8 cellular contexts compared by ENCODE assay signal in genomic region chr1:172449585-172450523, GRCh38. TPM values are rescaled to one million over a fixed set of nuclear protein-coding genes. Genes with fewer than 3 reads are reported as not detected.
DNase-seq lines count a peak whose midpoint lies in the region; ATAC-seq and TF ChIP-seq lines count a peak whose summit lies in the region.

No MANE protein-coding gene starts in this region.

- no peaks in the 10 kb centered on the region for H3K36me3 Mint-ChIP-seq in stimulated activated naive B cell treated with anti-CD40 and anti-IgM and Interleukin-4, amounts not matched to agents 10 μg/mL and 1 μg/mL and 100 μg/mL, for 72 hours

- H3K4me2 ChIP-seq in SK-N-SH = no peak overlapping the region

- H3K9me2 ChIP-seq in SK-N-SH = no peaks in the 10 kb centered on the region

- H3K9me3 Mint-ChIP-seq in stimulated activated naive B cell treated with anti-CD40 and anti-IgM and Interleukin-4, amounts not matched to agents 10 μg/mL and 1 μg/mL and 100 μg/mL, for 72 hours = no peaks in the 10 kb centered on the region

- TF ChIP-seq CTCF in SK-N-SH (IDR thresholded peaks at IDR 0.05) = peak; percentile 72

- no peak overlapping the region for H3K27ac Mint-ChIP-seq in stimulated activated naive B cell treated with anti-CD40 and anti-IgM and Interleukin-4, amounts not matched to agents 10 μg/mL and 1 μg/mL and 100 μg/mL, for 72 hours

- no peaks in the 10 kb centered on the region for H3K79me2 ChIP-seq in SK-N-SH (ENCODE audit: insufficient read depth)

- POLR2A ChIA-PET in SK-N-SH (lab: Yijun Ruan, JAX) = no interaction called here

- no peaks in the 10 kb centered on the region for H3K9me3 ChIP-seq in SK-N-SH

- WGBS in SK-N-SH (ENCODE audit: low lambda C conversion rate) = 65% methylated on average over 16 of the region's 18 CpGs

- peak overlapping the region; percentile 11 to 52 for H3K4me3 Mint-ChIP-seq in stimulated activated naive B cell treated with anti-CD40 and anti-IgM and Interleukin-4, amounts not matched to agents 10 μg/mL and 1 μg/mL and 100 μg/mL, for 72 hours

- no peaks in the 10 kb centered on the region for H3K27me3 ChIP-seq in SK-N-SH (ENCODE audit: insufficient read depth)

- H3K27me3 Mint-ChIP-seq in stimulated activated naive B cell treated with anti-CD40 and anti-IgM and Interleukin-4, amounts not matched to agents 10 μg/mL and 1 μg/mL and 100 μg/mL, for 72 hours = peaks cover 0 to 5% of the 10 kb centered on the region in 2 donors

- no peak overlapping the region for H3K27ac ChIP-seq in SK-N-SH (ENCODE audit: low read depth in 2 of 2, low read length in 1 of 2)

- ATAC-seq in GM21737 (IDR thresholded peaks at IDR 0.05; ENCODE audit: unreplicated experiment) = peak; percentile 81
- ATAC-seq in stimulated activated naive B cell treated with anti-CD40 and anti-IgM and Interleukin-4, amounts not matched to agents 10 μg/mL and 1 μg/mL and 100 μg/mL, for 72 hours (replicated peaks) = peak; percentile 90 to 93

- no peaks in the 10 kb centered on the region for H4K20me1 ChIP-seq in SK-N-SH (ENCODE audit: insufficient read depth)

- no peak for TF ChIP-seq EP300 in SK-N-SH (IDR thresholded peaks at IDR 0.05; ENCODE audit: borderline replicate concordance in 1 of 2, low read depth in 1 of 2, low read length in 1 of 2)

- DNase-seq in stimulated activated CD4-positive, alpha-beta T cell treated with anti-CD3 and anti-CD28 coated beads, Interleukin-15, amount 100 ng/mL, for 24 hours = peak; percentile 39
- DNase-seq in stimulated activated CD4-positive, alpha-beta T cell treated with anti-CD3 and anti-CD28 coated beads, Interleukin-12 subunit alpha, Interleukin-12 subunit beta, amount 100 ng/mL, for 4 hours = no peak
- DNase-seq in LHCN-M2 (ENCODE audit: low read depth) = peak; percentile 68
- DNase-seq in SK-N-SH = peak; percentile 71
- peak; percentile 27 for DNase-seq in central memory CD4-positive, alpha-beta T cell
- DNase-seq in kidney glomerular epithelial cell (lab: John Stamatoyannopoulos, UW) = peak; percentile 83
- peak; percentile 17 for DNase-seq in stimulated activated naive B cell treated with anti-CD40 and anti-IgM and Interleukin-4, amounts not matched to agents 10 μg/mL and 1 μg/mL and 100 μg/mL, for 72 hours

- peaks cover 2 to 12% of the 10 kb centered on the region in 2 donors for H3K4me1 Mint-ChIP-seq in stimulated activated naive B cell treated with anti-CD40 and anti-IgM and Interleukin-4, amounts not matched to agents 10 μg/mL and 1 μg/mL and 100 μg/mL, for 72 hours

- no peak overlapping the region; a peak in 1 of 4 replicates for H3K4me3 ChIP-seq in SK-N-SH (ENCODE audit: low read depth in 2 of 2, low read length in 1 of 2)

- peak; percentile 89 for TF ChIP-seq RAD21 in SK-N-SH (IDR thresholded peaks at IDR 0.05; ENCODE audit: low read length)

- H3K9ac ChIP-seq in SK-N-SH = no peak overlapping the region

- H3K4me1 ChIP-seq in SK-N-SH (ENCODE audit: control insufficient read depth in 1 of 2, insufficient read depth in 2 of 2, low read depth in 1 of 2, low read length in 1 of 2) = peaks cover 0 to 12% of the 10 kb centered on the region in 2 experiments; a peak in 2 of 4 replicates

- CTCF ChIA-PET in SK-N-SH (lab: Yijun Ruan, JAX) = interaction anchor here (0.6 to 6.2 kb wide), 18 partner anchors 10 to 447 kb away, joined by 3 to 57 read pairs (median 3); no protein-coding TSS in a partner anchor

- no peaks in the 10 kb centered on the region for H3K36me3 ChIP-seq in SK-N-SH (replicated peaks in 1 of 2; ENCODE audit: control insufficient read depth in 1 of 2, insufficient read depth in 2 of 2, low read length in 1 of 2)

- peak overlapping the region; percentile 75 for H2AFZ ChIP-seq in SK-N-SH (ENCODE audit: low read depth)

- H3F3A ChIP-seq in SK-N-SH (replicated peaks; ENCODE audit: insufficient read depth) = no peaks in the 10 kb centered on the region

TF ChIP-seq in SK-N-SH, 30 proteins besides CTCF, POLR2A, EP300 and RAD21:
- peak; percentile 31; the same call in 1 of the 2 replicates for TF ChIP-seq TAF1 (IDR thresholded peaks at IDR 0.05; ENCODE audit: borderline replicate concordance, low read depth, low read length)
- TF ChIP-seq FOSL2 (IDR thresholded peaks at IDR 0.05; ENCODE audit: borderline replicate concordance, low read depth) = no peak
- peak; percentile 86 for TF ChIP-seq SMC3 (IDR thresholded peaks at IDR 0.05; ENCODE audit: low read depth, low read length)
TF ChIP-seq in SK-N-SH: peak in this region for 2.

RNA-seq across cellular contexts. Expression of gene PIGC, which starts 6.0 kb away (rescaled TPM):
- 16.5 and 25.0 TPM in 2 replicates for total RNA-seq in LHCN-M2 (2014; rRNA removed)
- polyA plus RNA-seq in LHCN-M2 (2012) = 15.5 TPM
- 20.6 and 31.4 TPM in 2 replicates for polyA plus RNA-seq in SK-N-SH (2012; rRNA removed)
- polyA plus RNA-seq in SK-N-SH (2012; cell fraction: cytosol; rRNA removed) = 26.9 and 28.5 TPM in 2 replicates
- 10.9 and 20.1 TPM in 2 replicates for polyA plus RNA-seq in SK-N-SH (2012; cell fraction: nucleus; rRNA removed)

RNA-seq across cellular contexts. Expression of gene C1orf105, which starts 29.4 kb away (rescaled TPM):
- total RNA-seq in LHCN-M2 (2014; rRNA removed) = 0.19 and 0.46 TPM in 2 replicates
- polyA plus RNA-seq in LHCN-M2 (2012) = not detected
- polyA plus RNA-seq in SK-N-SH (2012; rRNA removed) = not detected in 2 replicates
- polyA plus RNA-seq in SK-N-SH (2012; cell fraction: cytosol; rRNA removed) = not detected in 2 replicates
- polyA plus RNA-seq in SK-N-SH (2012; cell fraction: nucleus; rRNA removed) = not detected in 2 replicates
